Comparison of ENCODE assay signal across 9 cellular contexts in the genomic region with DNA sequence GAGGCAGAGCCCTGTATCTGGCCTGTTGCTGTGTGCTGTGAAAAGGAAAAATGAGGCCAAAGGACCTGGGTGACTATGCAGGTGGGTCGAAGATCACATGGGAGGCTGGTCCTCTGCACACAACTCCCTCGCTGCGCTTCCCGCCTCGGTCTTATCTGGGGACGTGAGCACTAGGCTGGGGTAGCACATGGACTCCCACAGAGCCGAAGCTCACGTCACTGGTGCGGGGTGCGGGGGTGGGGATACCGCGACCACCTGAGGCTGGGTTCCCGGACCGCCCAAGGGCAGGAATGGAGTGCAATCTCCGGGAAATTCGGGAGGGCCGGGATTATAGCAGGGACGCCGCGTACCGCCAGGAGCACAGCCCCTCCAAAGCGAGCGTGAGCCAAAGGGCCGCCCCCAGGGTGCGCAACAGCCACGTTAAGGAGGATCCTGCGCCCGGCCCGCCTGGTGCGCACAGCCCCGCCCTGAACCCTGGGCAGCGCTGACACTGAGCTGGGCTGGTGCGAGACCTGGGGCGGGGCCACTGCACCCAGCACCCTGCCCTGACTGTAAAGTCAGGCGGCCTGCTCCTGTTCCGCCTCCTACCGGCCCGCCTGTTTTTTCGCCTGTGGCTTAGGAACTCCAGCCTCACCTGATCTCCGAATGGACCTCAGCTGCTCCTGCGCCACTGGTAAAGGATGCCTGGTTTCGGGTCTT. TPM values are rescaled to one million over a fixed set of nuclear protein-coding genes. Genes with fewer than 3 reads are reported as not detected.
DNase-seq lines count a peak whose midpoint lies in the region; ATAC-seq and TF ChIP-seq lines count a peak whose summit lies in the region.
"Had no signal": no experiment of that assay in that cellular context is flagged by ENCODE, and none has a peak within 500 bp of the region (broad histone marks: within the 10 kb centered on the region; RNA-seq: fewer than 3 reads in every experiment).

No MANE protein-coding gene starts in this region.

- peaks cover 43% of the 10 kb centered on the region for H3K27me3 Mint-ChIP-seq in activated CD4-positive, alpha-beta T cell treated with anti-CD3 and anti-CD28 coated beads for 36 hours

- H3K18ac ChIP-seq in mesendoderm (ENCODE audit: low read length): no peak overlapping the region

- H3K9ac ChIP-seq in ES-I3 (ENCODE audit: low read depth, low read length) (peak overlapping the region; percentile 49), colonic mucosa (ENCODE audit: low read depth in 2 of 2, low read length in 2 of 2) (peak overlapping the region; percentile 44 to 48), mesendoderm (ENCODE audit: low read length) (no peak overlapping the region)

- H4K8ac ChIP-seq in mesendoderm (ENCODE audit: low read depth, low read length): no peak overlapping the region

- H3K79me2 ChIP-seq in mesendoderm (ENCODE audit: control insufficient read depth, insufficient read depth, low read length): no peaks in the 10 kb centered on the region

- H2BK15ac ChIP-seq in mesendoderm (replicated peaks; ENCODE audit: low read depth): no peak overlapping the region

- peak; percentile 56 to 65 for DNase-seq in HL-60 (ENCODE audit: low read depth in 1 of 2, low spot score in 1 of 2)
- DNase-seq in activated CD4-positive, alpha-beta T cell treated with anti-CD3 and anti-CD28 coated beads for 36 hours: peak; percentile 90
- peak; percentile 90 for DNase-seq in colonic mucosa
- peak; percentile 52 for DNase-seq in mesendoderm
- peak; percentile 46 to 56 for DNase-seq in stimulated activated CD8-positive, alpha-beta memory T cell treated with anti-CD3 and anti-CD28 coated beads, Interleukin-2, amount 100 ng/mL, for 1 hour (ENCODE audit: low read depth in 2 of 2)
- no peak for DNase-seq in D341Med (ENCODE audit: low spot score)
- DNase-seq in AML-193 (lab: John Stamatoyannopoulos, UW): no peak

- no peak overlapping the region for H4K5ac ChIP-seq in mesendoderm (ENCODE audit: low read length)

- no peaks in the 10 kb centered on the region for H3K36me3 Mint-ChIP-seq in activated CD4-positive, alpha-beta T cell treated with anti-CD3 and anti-CD28 coated beads for 36 hours (ENCODE audit: low read depth)

- H3K4me1 ChIP-seq in ES-I3 (ENCODE audit: insufficient read depth, low read length) (no peaks in the 10 kb centered on the region; the same call in 1 of the 2 replicates), colonic mucosa (no peaks in the 10 kb centered on the region), mesendoderm (ENCODE audit: control insufficient read depth, low read depth, low read length) (no peaks in the 10 kb centered on the region)

- H3K4me3 ChIP-seq in HL-60 (replicated peaks; ENCODE audit: insufficient read depth, low read length) (peak overlapping the region; percentile 24), colonic mucosa (peak overlapping the region; percentile 19), mesendoderm (ENCODE audit: low read length) (no peak overlapping the region)

- peaks cover 73% of the 10 kb centered on the region for H3K27me3 ChIP-seq in HL-60 (ENCODE audit: insufficient read depth, poor library complexity, severe bottlenecking)
- H3K27me3 ChIP-seq in colonic mucosa: no peaks in the 10 kb centered on the region
- H3K27me3 ChIP-seq in mesendoderm (ENCODE audit: insufficient read depth, low read length, poor library complexity): peaks cover 91% of the 10 kb centered on the region

- peaks cover 20% of the 10 kb centered on the region for H3K4me1 Mint-ChIP-seq in activated CD4-positive, alpha-beta T cell treated with anti-CD3 and anti-CD28 coated beads for 36 hours

- H3K79me1 ChIP-seq in mesendoderm (ENCODE audit: low read length): no peaks in the 10 kb centered on the region

- no peak overlapping the region for H3K23ac ChIP-seq in mesendoderm (ENCODE audit: low read length)

- H3K9me3 Mint-ChIP-seq in activated CD4-positive, alpha-beta T cell treated with anti-CD3 and anti-CD28 coated beads for 36 hours (ENCODE audit: low read depth): no peaks in the 10 kb centered on the region

- no CpG with 5 or more reads among the region's 42 CpGs for WGBS in mesendoderm (ENCODE audit: extremely low coverage, insufficient coverage, low lambda C conversion rate)

- H3K4ac ChIP-seq in mesendoderm (ENCODE audit: low read depth, low read length): no peak overlapping the region

- no peak overlapping the region for H3K27ac ChIP-seq in HL-60 (replicated peaks)
- no peak overlapping the region for H3K27ac ChIP-seq in colonic mucosa
- no peak overlapping the region for H3K27ac ChIP-seq in mesendoderm (ENCODE audit: low read depth, low read length)

- POLR2A ChIA-PET in activated CD4-positive, alpha-beta T cell treated with anti-CD3 and anti-CD28 coated beads for 36 hours (lab: Charles Lee): interaction anchor here (0.7 to 1.0 kb wide), 3 partner anchors 15 to 35 kb away, joined by 3 to 5 read pairs (median 3); partner anchors contain the start of genes MT1E, MT1F and MT2A

- CTCF ChIA-PET in activated CD4-positive, alpha-beta T cell treated with anti-CD3 and anti-CD28 coated beads for 36 hours (lab: Charles Lee): interaction anchor here (0.6 to 1.6 kb wide), 9 partner anchors 10 to 59 kb away, joined by 3 to 8 read pairs (median 4); no protein-coding TSS in a partner anchor

- H3K4me3 Mint-ChIP-seq in activated CD4-positive, alpha-beta T cell treated with anti-CD3 and anti-CD28 coated beads for 36 hours: peak overlapping the region; percentile 39

- no peak overlapping the region for H2BK120ac ChIP-seq in mesendoderm (ENCODE audit: low read depth, low read length)

- peak; percentile 100 for ATAC-seq in activated CD4-positive, alpha-beta T cell treated with anti-CD3 and anti-CD28 coated beads for 36 hours

- peak overlapping the region; percentile 39 for H3K27ac Mint-ChIP-seq in activated CD4-positive, alpha-beta T cell treated with anti-CD3 and anti-CD28 coated beads for 36 hours

- intact Hi-C loops in activated CD4-positive, alpha-beta T cell treated with anti-CD3 and anti-CD28 coated beads for 36 hours (cut with DNase I, micrococcal nuclease): loop anchor here (1.0 to 5.0 kb wide), 9 partner anchors 14 to 66 kb away; partner anchors contain the start of genes MT1F (in 2 of the 2), MT1X (in 2 of the 2), MT2A (in 2 of the 2) and MT1E (in 1 of the 2)
- intact Hi-C loops in colonic mucosa (cut with DNase I): no loop called here

- H3K36me3 ChIP-seq in ES-I3 (ENCODE audit: insufficient read depth, low read length) (no peaks in the 10 kb centered on the region), colonic mucosa (no peaks in the 10 kb centered on the region), mesendoderm (ENCODE audit: control insufficient read depth, insufficient read depth, low read length) (no peaks in the 10 kb centered on the region)

- H2BK5ac ChIP-seq in mesendoderm (ENCODE audit: low read length): no peak overlapping the region

- H3K9me3 ChIP-seq in ES-I3 (ENCODE audit: control insufficient read depth, insufficient read depth, low read length) (no peaks in the 10 kb centered on the region), colonic mucosa (no peaks in the 10 kb centered on the region)

- peak; percentile 31 for TF ChIP-seq CTCF in HL-60 (IDR thresholded peaks at IDR 0.05; ENCODE audit: insufficient read depth, low read length)
- no peak for TF ChIP-seq CTCF in colonic mucosa (IDR thresholded peaks at IDR 0.05)

- H2AK5ac ChIP-seq in mesendoderm (ENCODE audit: low read length): no peak overlapping the region

- H3K4me2 ChIP-seq in mesendoderm (ENCODE audit: low read length): peak overlapping the region; percentile 22

- no peak overlapping the region for H3K56ac ChIP-seq in mesendoderm (ENCODE audit: low read length)

RNA-seq across cellular contexts. Expression of gene MT1A, which starts 4.8 kb away (rescaled TPM):
- total RNA-seq in activated CD4-positive, alpha-beta T cell treated with anti-CD3 and anti-CD28 coated beads for 36 hours: 1 to 10 TPM in 1 of 2 experiments, under 1 TPM in 1; 0.74 to 1.1 TPM
- total RNA-seq in colonic mucosa: 10 to 100 TPM in 1 of 2 donors, 1 to 10 TPM in 1; 5.5 to 10.2 TPM
- not detected for polyA plus RNA-seq in mesendoderm (2013, experiment 1 of 2)
- not detected for polyA plus RNA-seq in mesendoderm (2013, experiment 2 of 2)
- total RNA-seq: SK-MEL-5 had no signal

RNA-seq across cellular contexts. Expression of gene MT1B, which starts 8.5 kb away (rescaled TPM):
- total RNA-seq in activated CD4-positive, alpha-beta T cell treated with anti-CD3 and anti-CD28 coated beads for 36 hours: not detected
- not detected for total RNA-seq in colonic mucosa
- not detected for polyA plus RNA-seq in mesendoderm (2013, experiment 1 of 2)
- not detected for polyA plus RNA-seq in mesendoderm (2013, experiment 2 of 2)
- total RNA-seq: SK-MEL-5 had no signal

RNA-seq across cellular contexts. Expression of gene MT1M, which starts 10.8 kb away (rescaled TPM):
- not detected for total RNA-seq in activated CD4-positive, alpha-beta T cell treated with anti-CD3 and anti-CD28 coated beads for 36 hours
- total RNA-seq in colonic mucosa: 10 to 100 TPM; 19.0 to 21.2 TPM
- 0.08 TPM for polyA plus RNA-seq in mesendoderm (2013, experiment 1 of 2)
- 0.24 TPM for polyA plus RNA-seq in mesendoderm (2013, experiment 2 of 2)
- total RNA-seq: SK-MEL-5 had no signal

RNA-seq across cellular contexts. Expression of gene MT1F, which starts 14.5 kb away (rescaled TPM):
- 1 to 10 TPM; 7.0 to 7.1 TPM for total RNA-seq in activated CD4-positive, alpha-beta T cell treated with anti-CD3 and anti-CD28 coated beads for 36 hours
- total RNA-seq in colonic mucosa: 10 to 100 TPM; 35.5 to 40.0 TPM
- polyA plus RNA-seq in mesendoderm (2013, experiment 1 of 2): 34.9 TPM
- 29.8 TPM for polyA plus RNA-seq in mesendoderm (2013, experiment 2 of 2)
- total RNA-seq: SK-MEL-5 had no signal

RNA-seq across cellular contexts. Expression of gene MT1E, which starts 17.6 kb away (rescaled TPM):
- total RNA-seq in activated CD4-positive, alpha-beta T cell treated with anti-CD3 and anti-CD28 coated beads for 36 hours: 100 to 1,000 TPM in 1 of 2 experiments, 10 to 100 TPM in 1; 61.1 to 108 TPM
- total RNA-seq in colonic mucosa: 100 to 1,000 TPM; 251 to 359 TPM
- 4.4 TPM for polyA plus RNA-seq in mesendoderm (2013, experiment 1 of 2)
- 6.1 TPM for polyA plus RNA-seq in mesendoderm (2013, experiment 2 of 2)
- total RNA-seq: SK-MEL-5 had no signal

Comparison
In these comparisons a context has a peak if more than half of its experiments do, and no peak if none do; other contexts are left out.
1. DNase-seq: peak in HL-60 (2 of 2), activated CD4-positive, alpha-beta T cell treated with anti-CD3 and anti-CD28 coated beads for 36 hours (single experiment), colonic mucosa (single experiment), mesendoderm (single experiment) and stimulated activated CD8-positive, alpha-beta memory T cell treated with anti-CD3 and anti-CD28 coated beads, Interleukin-2, amount 100 ng/mL, for 1 hour (2 of 2); none in D341Med (single experiment) and AML-193 (0 of 2).
2. RNA of gene MT1M, which starts 10.8 kb away (total RNA-seq): 19.0 to 21.2 TPM in colonic mucosa; not detected in activated CD4-positive, alpha-beta T cell treated with anti-CD3 and anti-CD28 coated beads for 36 hours; every median in the first group is over 10 times any median in the second.